ENCODE assay signal across 17 cellular contexts in genomic region chr15:98611031-98611430, GRCh38. TPM values are rescaled to one million over a fixed set of nuclear protein-coding genes. Genes with fewer than 3 reads are reported as not detected.
DNase-seq lines count a peak whose midpoint lies in the region; ATAC-seq and TF ChIP-seq lines count a peak whose summit lies in the region.
"Had no signal": no experiment of that assay in that cellular context is flagged by ENCODE, and none has a peak within 500 bp of the region (broad histone marks: within the 10 kb centered on the region; RNA-seq: fewer than 3 reads in every experiment).

No MANE protein-coding gene starts in this region.

- peaks cover 2% of the 10 kb centered on the region for H3K36me3 Mint-ChIP-seq in activated CD4-positive, alpha-beta T cell treated with anti-CD3 and anti-CD28 coated beads, Interleukin-2, amount 10 ng/mL, durations not matched to agents 7 days and 5 days (ENCODE audit: low read depth)
- H3K36me3 Mint-ChIP-seq in MCF 10A (ENCODE audit: insufficient read depth, unreplicated experiment): no peaks in the 10 kb centered on the region
- no peaks in the 10 kb centered on the region for H3K36me3 Mint-ChIP-seq in type B pancreatic cell

- H3K9me3 Mint-ChIP-seq in activated CD4-positive, alpha-beta T cell treated with anti-CD3 and anti-CD28 coated beads, Interleukin-2, amount 10 ng/mL, durations not matched to agents 7 days and 5 days: no peaks in the 10 kb centered on the region
- H3K9me3 Mint-ChIP-seq in MCF 10A (ENCODE audit: unreplicated experiment): no peaks in the 10 kb centered on the region
- no peaks in the 10 kb centered on the region for H3K9me3 Mint-ChIP-seq in type B pancreatic cell

- no peaks in the 10 kb centered on the region for H3K9me3 ChIP-seq in lung (ENCODE audit: control insufficient read depth in 2 of 2, insufficient read depth in 1 of 2, low read length in 1 of 2)
- H3K9me3 ChIP-seq: BE2C had no signal

- H3K4me1 Mint-ChIP-seq in activated CD4-positive, alpha-beta T cell treated with anti-CD3 and anti-CD28 coated beads, Interleukin-2, amount 10 ng/mL, durations not matched to agents 7 days and 5 days: peaks cover 17% of the 10 kb centered on the region
- peaks cover 6% of the 10 kb centered on the region for H3K4me1 Mint-ChIP-seq in MCF 10A (ENCODE audit: insufficient read depth, unreplicated experiment)
- H3K4me1 Mint-ChIP-seq in type B pancreatic cell (ENCODE audit: unreplicated experiment): no peaks in the 10 kb centered on the region

- WGBS in lung, 2 donors: 48 to 75% methylated on average over 4 of the region's 4 CpGs

- H3K27ac ChIP-seq in lung (ENCODE audit: low read depth in 1 of 2, low read length in 1 of 2): no peak overlapping the region
- H3K27ac ChIP-seq in coronary artery: no peak overlapping the region
- H3K27ac ChIP-seq: KMS-11 had no signal

- DNase-seq in activated CD4-positive, alpha-beta T cell treated with anti-CD3 and anti-CD28 coated beads, Interleukin-2, amount 10 ng/mL, durations not matched to agents 7 days and 5 days: no peak
- no peak for DNase-seq in activated CD4-positive, alpha-beta T cell treated with anti-CD3 and anti-CD28 coated beads, Interleukin-2, amount 50 U/mL, for 1 hour
- DNase-seq in MCF 10A (ENCODE audit: unreplicated experiment): peak; percentile 16
- peak; percentile 18 for DNase-seq in lung (ENCODE audit: low spot score)
- peak; percentile 32 for DNase-seq in type B pancreatic cell (ENCODE audit: extremely low spot score, unreplicated experiment)
- no peak for DNase-seq in stimulated activated CD4-positive, alpha-beta T cell treated with anti-CD3 and anti-CD28 coated beads, Interleukin-12 subunit alpha, Interleukin-12 subunit beta, amount 100 ng/mL, for 4 hours
- DNase-seq in coronary artery (ENCODE audit: low spot score): no peak
- no peak for DNase-seq in NCI-H524 (lab: John Stamatoyannopoulos, UW)
- DNase-seq: BE2C, DMS79 treated with DMSO at 0.1 percent for 48 hours, IMR-90, NCI-H1694 treated with DMSO at 0.1 percent for 48 hours, NCI-H2081 treated with DMSO at 0.1 percent for 48 hours, NCI-H2171 treated with DMSO at 0.1 percent for 48 hours, NCI-H446, NCI-H526 treated with DMSO at 0.1 percent for 48 hours had no signal

- H3K4me1 ChIP-seq in lung (ENCODE audit: control insufficient read depth in 2 of 2, insufficient read depth in 2 of 2, low read length in 2 of 2): no peaks in the 10 kb centered on the region
- H3K4me1 ChIP-seq: BE2C had no signal

- H3K27me3 Mint-ChIP-seq in activated CD4-positive, alpha-beta T cell treated with anti-CD3 and anti-CD28 coated beads, Interleukin-2, amount 10 ng/mL, durations not matched to agents 7 days and 5 days: no peaks in the 10 kb centered on the region
- H3K27me3 Mint-ChIP-seq in MCF 10A (ENCODE audit: insufficient read depth, unreplicated experiment) (peaks cover 4% of the 10 kb centered on the region), type B pancreatic cell (no peaks in the 10 kb centered on the region)

- intact Hi-C loops in MCF 10A (cut with micrococcal nuclease): no loop called here

- BruUV-seq in MCF 10A (replicated peaks; lab: Mats Ljungman, UMichigan): no TSS peak

- no peaks in the 10 kb centered on the region for H3K27me3 ChIP-seq in lung (ENCODE audit: control insufficient read depth, insufficient read depth)

- H3K4me3 ChIP-seq in lung (no peak overlapping the region), coronary artery (no peak overlapping the region)

- CTCF ChIA-PET in activated CD4-positive, alpha-beta T cell treated with anti-CD3 and anti-CD28 coated beads, Interleukin-2, amount 10 ng/mL, durations not matched to agents 7 days and 5 days (lab: Charles Lee): interaction anchor here (0.6 to 1.0 kb wide), 2 partner anchors 32 to 98 kb away, joined by 3 read pairs; no protein-coding TSS in a partner anchor
- CTCF ChIA-PET in MCF 10A (lab: Yijun Ruan, JAX): no interaction called here

- no peak for TF ChIP-seq CTCF in MCF 10A (IDR thresholded peaks at IDR 0.05; ENCODE audit: unreplicated experiment)
- no peak for TF ChIP-seq CTCF in lung (IDR thresholded peaks at IDR 0.05; ENCODE audit: control extremely low read depth, extremely low read depth)
- no peak for TF ChIP-seq CTCF in type B pancreatic cell (conservative IDR thresholded peaks at IDR 0.05)
- no peak for TF ChIP-seq CTCF in coronary artery (IDR thresholded peaks at IDR 0.05)

- no peak for ATAC-seq in lung (ENCODE audit: insufficient read depth, low FRiP score)

- peak overlapping the region; percentile 50 for H3K27ac Mint-ChIP-seq in activated CD4-positive, alpha-beta T cell treated with anti-CD3 and anti-CD28 coated beads, Interleukin-2, amount 10 ng/mL, durations not matched to agents 7 days and 5 days
- H3K27ac Mint-ChIP-seq in MCF 10A (ENCODE audit: low read depth, unreplicated experiment): no peak overlapping the region
- H3K27ac Mint-ChIP-seq in type B pancreatic cell: no peak overlapping the region

- POLR2A ChIA-PET in activated CD4-positive, alpha-beta T cell treated with anti-CD3 and anti-CD28 coated beads, Interleukin-2, amount 10 ng/mL, durations not matched to agents 7 days and 5 days (lab: Charles Lee): no interaction called here
- POLR2A ChIA-PET in MCF 10A (lab: Yijun Ruan, JAX): no interaction called here

- H3K36me3 ChIP-seq in lung (ENCODE audit: control insufficient read depth in 2 of 2, insufficient read depth in 2 of 2, low read length in 2 of 2): no peaks in the 10 kb centered on the region
- H3K36me3 ChIP-seq: BE2C had no signal

- H3K4me3 Mint-ChIP-seq in activated CD4-positive, alpha-beta T cell treated with anti-CD3 and anti-CD28 coated beads, Interleukin-2, amount 10 ng/mL, durations not matched to agents 7 days and 5 days: no peak overlapping the region
- H3K4me3 Mint-ChIP-seq in MCF 10A (ENCODE audit: unreplicated experiment) (no peak overlapping the region), type B pancreatic cell (no peak overlapping the region)

RNA-seq across cellular contexts. Expression of gene IGF1R, which starts 37.3 kb away (rescaled TPM):
- 10 to 100 TPM; 18.8 to 24.8 TPM for total RNA-seq in activated CD4-positive, alpha-beta T cell treated with anti-CD3 and anti-CD28 coated beads, Interleukin-2, amount 10 ng/mL, durations not matched to agents 7 days and 5 days
- total RNA-seq in MCF 10A (2022): 50.7 and 53.3 TPM in 2 replicates
- 100 to 1,000 TPM in 1 of 2 donors, 10 to 100 TPM in 1; 48.3 to 154 TPM for total RNA-seq in lung
- polyA plus RNA-seq in lung: 1 to 10 TPM; 5.9 to 7.0 TPM
- total RNA-seq in type B pancreatic cell (ENCODE audit: low replicate concordance): 66.9 and 87.1 TPM in 2 replicates

Comparison
In these comparisons a context has a peak if more than half of its experiments do, and no peak if none do; other contexts are left out.
1. DNase-seq: peak in MCF 10A (single experiment), lung (single experiment) and type B pancreatic cell (single experiment); none in activated CD4-positive, alpha-beta T cell treated with anti-CD3 and anti-CD28 coated beads, Interleukin-2, amount 10 ng/mL, durations not matched to agents 7 days and 5 days (single experiment), activated CD4-positive, alpha-beta T cell treated with anti-CD3 and anti-CD28 coated beads, Interleukin-2, amount 50 U/mL, for 1 hour (single experiment), stimulated activated CD4-positive, alpha-beta T cell treated with anti-CD3 and anti-CD28 coated beads, Interleukin-12 subunit alpha, Interleukin-12 subunit beta, amount 100 ng/mL, for 4 hours (single experiment), coronary artery (single experiment) and NCI-H524 (0 of 2).